Comparison of ENCODE assay signal across 8 cellular contexts in the genomic region with DNA sequence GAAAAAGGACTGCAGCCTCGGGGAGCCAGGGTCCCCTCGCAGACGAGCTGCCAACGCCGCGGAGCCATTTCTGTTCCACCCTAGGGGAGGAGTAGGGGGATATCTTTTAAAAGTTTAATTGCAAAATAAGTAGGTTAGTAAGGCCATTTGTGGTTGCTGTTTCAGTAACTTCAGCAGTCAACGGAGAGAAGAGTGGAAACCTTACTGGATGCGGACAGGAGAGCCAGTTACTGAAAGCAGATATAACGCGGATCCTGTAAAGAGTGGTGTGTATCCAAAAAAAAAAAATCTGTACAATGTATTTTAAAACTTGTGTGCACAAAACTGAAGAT. TPM values are rescaled to one million over a fixed set of nuclear protein-coding genes. Genes with fewer than 3 reads are reported as not detected.
DNase-seq lines count a peak whose midpoint lies in the region; TF ChIP-seq lines count a peak whose summit lies in the region.

No MANE protein-coding gene starts in this region.

- H3K4me1 Mint-ChIP-seq in T-helper 2 cell treated with Interferon-gamma antibody and Interleukin-4, amounts not matched to agents 5 μg/mL and 100 μg/mL, for 36 hours (ENCODE audit: low read depth), result peaks cover 27% of the 10 kb centered on the region
- peaks cover 46% of the 10 kb centered on the region for H3K4me1 Mint-ChIP-seq in activated T-helper 1 cell treated with anti-CD3 and anti-CD28 coated beads, Interleukin-12 subunit alpha, Interleukin-12 subunit beta, Interleukin-2, Interleukin-4 antibody, amounts not matched to agents 30 ng/mL and 10 ng/mL and 1 ng/mL, durations not matched to agents 14 hours and 24 hours and 36 hours (ENCODE audit: low read depth)

- peaks cover 52% of the 10 kb centered on the region for H3K36me3 Mint-ChIP-seq in T-helper 2 cell treated with Interferon-gamma antibody and Interleukin-4, amounts not matched to agents 5 μg/mL and 100 μg/mL, for 36 hours (ENCODE audit: low read depth)
- peaks cover 45% of the 10 kb centered on the region for H3K36me3 Mint-ChIP-seq in activated T-helper 1 cell treated with anti-CD3 and anti-CD28 coated beads, Interleukin-12 subunit alpha, Interleukin-12 subunit beta, Interleukin-2, Interleukin-4 antibody, amounts not matched to agents 30 ng/mL and 10 ng/mL and 1 ng/mL, durations not matched to agents 14 hours and 24 hours and 36 hours (ENCODE audit: low read depth)

- intact Hi-C loops in activated T-helper 1 cell treated with anti-CD3 and anti-CD28 coated beads, Interleukin-12 subunit alpha, Interleukin-12 subunit beta, Interleukin-2, Interleukin-4 antibody, amounts not matched to agents 30 ng/mL and 10 ng/mL and 1 ng/mL, durations not matched to agents 14 hours and 24 hours and 36 hours (cut with micrococcal nuclease), result loop anchor here (1.0 to 5.0 kb wide), 13 partner anchors 39 to 1296 kb away; partner anchors contain the start of gene UBE2N
- intact Hi-C loops in testis (cut with DNase I; ENCODE audit: low total_unique reads), result loop anchor here (10.0 kb wide), 1 partner anchor 762 kb away; no protein-coding TSS in a partner anchor

- H3K27ac Mint-ChIP-seq in T-helper 2 cell treated with Interferon-gamma antibody and Interleukin-4, amounts not matched to agents 5 μg/mL and 100 μg/mL, for 36 hours, result peak overlapping the region; percentile 99
- H3K27ac Mint-ChIP-seq in activated T-helper 1 cell treated with anti-CD3 and anti-CD28 coated beads, Interleukin-12 subunit alpha, Interleukin-12 subunit beta, Interleukin-2, Interleukin-4 antibody, amounts not matched to agents 30 ng/mL and 10 ng/mL and 1 ng/mL, durations not matched to agents 14 hours and 24 hours and 36 hours, result peak overlapping the region; percentile 97

- peaks cover 4% of the 10 kb centered on the region for H3K27me3 Mint-ChIP-seq in T-helper 2 cell treated with Interferon-gamma antibody and Interleukin-4, amounts not matched to agents 5 μg/mL and 100 μg/mL, for 36 hours (ENCODE audit: low read depth)
- peaks cover 2% of the 10 kb centered on the region for H3K27me3 Mint-ChIP-seq in activated T-helper 1 cell treated with anti-CD3 and anti-CD28 coated beads, Interleukin-12 subunit alpha, Interleukin-12 subunit beta, Interleukin-2, Interleukin-4 antibody, amounts not matched to agents 30 ng/mL and 10 ng/mL and 1 ng/mL, durations not matched to agents 14 hours and 24 hours and 36 hours (ENCODE audit: insufficient read depth)

- H3K36me3 ChIP-seq in testis (ENCODE audit: low read depth, missing control alignments), result no peaks in the 10 kb centered on the region

- peaks cover 6% of the 10 kb centered on the region for H3K4me1 ChIP-seq in testis

- no peaks in the 10 kb centered on the region for H3K9me3 ChIP-seq in testis

- H3K27me3 ChIP-seq in testis, result no peaks in the 10 kb centered on the region

- no peak for DNase-seq in T-helper 2 cell treated with Interferon-gamma antibody and Interleukin-4, amounts not matched to agents 5 μg/mL and 100 μg/mL, for 36 hours (ENCODE audit: low spot score)
- DNase-seq in T-helper 2 cell, result no peak
- no peak for DNase-seq in activated T-helper 1 cell treated with anti-CD3 and anti-CD28 coated beads, Interleukin-12 subunit alpha, Interleukin-12 subunit beta, Interleukin-2, Interleukin-4 antibody, amounts not matched to agents 30 ng/mL and 10 ng/mL and 1 ng/mL, durations not matched to agents 14 hours and 24 hours and 36 hours (ENCODE audit: low spot score)
- DNase-seq in iris pigment epithelial cell (ENCODE audit: low read depth), result peak; percentile 69
- DNase-seq in testis, result no peak
- no peak for DNase-seq in NCI-H526 treated with DMSO at 0.1 percent for 48 hours (lab: John Stamatoyannopoulos, UW)
- DNase-seq in NCI-H128 (lab: John Stamatoyannopoulos, UW; ENCODE audit: unreplicated experiment), result no peak
- DNase-seq in HPDE6-E6E7 (ENCODE audit: extremely low spot score), result no peak

- no peak for TF ChIP-seq POLR2A in testis (IDR thresholded peaks at IDR 0.05)

- H3K4me3 ChIP-seq in testis, result peak overlapping the region; percentile 73 to 92

- H3K4me3 Mint-ChIP-seq in T-helper 2 cell treated with Interferon-gamma antibody and Interleukin-4, amounts not matched to agents 5 μg/mL and 100 μg/mL, for 36 hours, result peak overlapping the region; percentile 99
- peak overlapping the region; percentile 94 for H3K4me3 Mint-ChIP-seq in activated T-helper 1 cell treated with anti-CD3 and anti-CD28 coated beads, Interleukin-12 subunit alpha, Interleukin-12 subunit beta, Interleukin-2, Interleukin-4 antibody, amounts not matched to agents 30 ng/mL and 10 ng/mL and 1 ng/mL, durations not matched to agents 14 hours and 24 hours and 36 hours

- H3K9me3 Mint-ChIP-seq in T-helper 2 cell treated with Interferon-gamma antibody and Interleukin-4, amounts not matched to agents 5 μg/mL and 100 μg/mL, for 36 hours, result no peaks in the 10 kb centered on the region
- no peaks in the 10 kb centered on the region for H3K9me3 Mint-ChIP-seq in activated T-helper 1 cell treated with anti-CD3 and anti-CD28 coated beads, Interleukin-12 subunit alpha, Interleukin-12 subunit beta, Interleukin-2, Interleukin-4 antibody, amounts not matched to agents 30 ng/mL and 10 ng/mL and 1 ng/mL, durations not matched to agents 14 hours and 24 hours and 36 hours

- peak in 1 of 3 experiments; percentile 2 for TF ChIP-seq CTCF in testis (IDR thresholded peaks at IDR 0.05)

- peak overlapping the region; percentile 95 to 100 for H3K27ac ChIP-seq in testis

- WGBS in testis, 2 donors, result 1% methylated on average over 10 of the region's 10 CpGs

RNA-seq across cellular contexts. Expression of gene BTG1, which starts 0.8 kb away (rescaled TPM):
- 86.4 and 87.9 TPM in 2 replicates for total RNA-seq in activated T-helper 1 cell treated with anti-CD3 and anti-CD28 coated beads, Interleukin-12 subunit alpha, Interleukin-12 subunit beta, Interleukin-2, Interleukin-4 antibody, amounts not matched to agents 30 ng/mL and 10 ng/mL and 1 ng/mL, durations not matched to agents 14 hours and 24 hours and 36 hours
- 10 to 100 TPM; 23.8 to 37.0 TPM for total RNA-seq in testis
- polyA plus RNA-seq in testis (ENCODE audit: insufficient read depth, low read depth, low replicate concordance), result 65.3 TPM
